Comparison of ENCODE assay signal across 11 cellular contexts in genomic region chr12:52713960-52714886, GRCh38. TPM values are rescaled to one million over a fixed set of nuclear protein-coding genes. Genes with fewer than 3 reads are reported as not detected.
DNase-seq lines count a peak whose midpoint lies in the region; ATAC-seq and TF ChIP-seq lines count a peak whose summit lies in the region.
"Had no signal": no experiment of that assay in that cellular context is flagged by ENCODE, and none has a peak within 500 bp of the region (broad histone marks: within the 10 kb centered on the region; RNA-seq: fewer than 3 reads in every experiment).

No MANE protein-coding gene starts in this region.

- H3K9ac ChIP-seq in neural cell (ENCODE audit: low read length), result no peak overlapping the region

- no peaks in the 10 kb centered on the region for H3K36me3 ChIP-seq in neural cell (ENCODE audit: insufficient read depth, low read length)

- peak overlapping the region; percentile 60 for H3K4me3 ChIP-seq in neural cell (ENCODE audit: low read length)

- no peak overlapping the region for H3K4me2 ChIP-seq in neural cell (ENCODE audit: low read length)

- H3K79me2 ChIP-seq in neural cell (replicated peaks; ENCODE audit: insufficient read depth, low read length), result no peaks in the 10 kb centered on the region

- no peak for TF ChIP-seq EP300 in neural cell (conservative IDR thresholded peaks at IDR 0.05; ENCODE audit: poor library complexity, severe bottlenecking)

- no peak for TF ChIP-seq RAD21 in neural cell (conservative IDR thresholded peaks at IDR 0.05)

- H4K20me1 ChIP-seq in neural cell (ENCODE audit: insufficient read depth), result no peaks in the 10 kb centered on the region

- H3K9me3 ChIP-seq in neural cell (ENCODE audit: low read length), result no peaks in the 10 kb centered on the region

- TF ChIP-seq CTCF in neural cell (IDR thresholded peaks at IDR 0.05; ENCODE audit: poor library complexity, severe bottlenecking), result no peak

- no peak overlapping the region for H3K27ac ChIP-seq in neural cell (ENCODE audit: low read length)

- H3K9me2 ChIP-seq in neural cell (ENCODE audit: insufficient read depth, low read length), result no peaks in the 10 kb centered on the region

- no peaks in the 10 kb centered on the region for H3F3A ChIP-seq in neural cell (ENCODE audit: insufficient read depth, low read length, poor library complexity, severe bottlenecking)

- peaks cover 33% of the 10 kb centered on the region for H3K27me3 ChIP-seq in neural cell (ENCODE audit: insufficient read depth, low read depth, low read length)

- DNase-seq in stimulated activated naive CD4-positive, alpha-beta T cell (lab: John Stamatoyannopoulos, UW), result peak in 4 of 6 experiments; percentile 12 to 52 (median 24)
- DNase-seq in stimulated activated naive CD4-positive, alpha-beta T cell treated with Interleukin-2 at 50 U/mL for 16 hours (lab: John Stamatoyannopoulos, UW), result no peak
- DNase-seq in ecto neural progenitor cell (ENCODE audit: low spot score) (peak; percentile 86), glomerular visceral epithelial cell (ENCODE audit: extremely low spot score) (no peak), hepatic stellate cell (ENCODE audit: low spot score) (no peak), MV-4-11 (lab: John Stamatoyannopoulos, UW) (no peak)
- DNase-seq: NCI-H1417, T-helper 9 cell had no signal

- no peak overlapping the region for H2AFZ ChIP-seq in neural cell (ENCODE audit: low read depth, low read length)

- no peak for ATAC-seq in GM21423 (IDR thresholded peaks at IDR 0.05; ENCODE audit: unreplicated experiment)

TF ChIP-seq in neural cell, 6 proteins besides CTCF, POLR2A, EP300 and RAD21:
- TF ChIP-seq EZH2 (IDR thresholded peaks at IDR 0.05; ENCODE audit: borderline replicate concordance, insufficient read depth, low read length, poor library complexity, severe bottlenecking), result peak; percentile 11
- no peak for TF ChIP-seq SMC3 (conservative IDR thresholded peaks at IDR 0.05; ENCODE audit: poor library complexity)
- TF ChIP-seq MXI1 (conservative IDR thresholded peaks at IDR 0.05; ENCODE audit: poor library complexity, severe bottlenecking), result no peak

RNA-seq across cellular contexts. Expression of gene KRT77, which starts 10.9 kb away (rescaled TPM):
- polyA plus RNA-seq in neural cell, result not detected in 2 replicates
- not detected in 2 replicates for polyA minus RNA-seq in neural cell
- polyA plus RNA-seq: BJ had no signal

RNA-seq across cellular contexts. Expression of gene KRT1, which starts 34.0 kb away (rescaled TPM):
- not detected in 2 replicates for polyA plus RNA-seq in neural cell
- polyA minus RNA-seq in neural cell, result not detected in 2 replicates
- polyA plus RNA-seq: BJ had no signal

Comparison
In these comparisons a context has a peak if more than half of its experiments do, and no peak if none do; other contexts are left out.
1. DNase-seq: peak in stimulated activated naive CD4-positive, alpha-beta T cell (4 of 6) and ecto neural progenitor cell (single experiment); none in stimulated activated naive CD4-positive, alpha-beta T cell treated with Interleukin-2 at 50 U/mL for 16 hours (single experiment), glomerular visceral epithelial cell (single experiment), hepatic stellate cell (single experiment) and MV-4-11 (single experiment).